In genomic region chr10:103265712-103266329, GRCh38 we compare ENCODE assay signal across 10 cellular contexts. TPM values are rescaled to one million over a fixed set of nuclear protein-coding genes. Genes with fewer than 3 reads are reported as not detected.
DNase-seq lines count a peak whose midpoint lies in the region; ATAC-seq and TF ChIP-seq lines count a peak whose summit lies in the region.
"Had no signal": no experiment of that assay in that cellular context is flagged by ENCODE, and none has a peak within 500 bp of the region (broad histone marks: within the 10 kb centered on the region; RNA-seq: fewer than 3 reads in every experiment).

No MANE protein-coding gene starts in this region.

- H3K4me1 ChIP-seq in foreskin keratinocyte, result no peaks in the 10 kb centered on the region
- H3K4me1 ChIP-seq: BLaER1 had no signal

- H3K27me3 ChIP-seq in foreskin keratinocyte, result peaks cover 48% of the 10 kb centered on the region
- H3K27me3 ChIP-seq: BLaER1 had no signal

- ATAC-seq in foreskin keratinocyte (peak; percentile 36), HG03571 (IDR thresholded peaks at IDR 0.05; ENCODE audit: unreplicated experiment) (no peak), GM19467 (IDR thresholded peaks at IDR 0.05; ENCODE audit: unreplicated experiment) (no peak)

- H3K27ac ChIP-seq in VCaP, result peak overlapping the region; percentile 36; the same call in 1 of the 2 replicates
- H3K27ac ChIP-seq in foreskin keratinocyte, result no peak overlapping the region
- H3K27ac ChIP-seq in coronary artery, result no peak overlapping the region
- H3K27ac ChIP-seq: BLaER1, SK-N-MC had no signal

- DNase-seq in activated T-cell treated with anti-CD3 and anti-CD28 coated beads for 4 hours (peak; percentile 7), foreskin keratinocyte (peak in 1 of 2 donors; percentile 48), coronary artery (ENCODE audit: low spot score) (no peak)
- no peak for DNase-seq in activated T-cell treated with anti-CD3 and anti-CD28 coated beads, Interleukin-2, amount 50 U/mL, for 1 hour
- peak; percentile 18 for DNase-seq in stimulated activated CD4-positive, alpha-beta T cell treated with anti-CD3 and anti-CD28 coated beads, Interleukin-12 subunit alpha, Interleukin-12 subunit beta, amount 100 ng/mL, for 4 hours

- TF ChIP-seq CTCF in VCaP (conservative IDR thresholded peaks at IDR 0.05) (no peak), foreskin keratinocyte (conservative IDR thresholded peaks at IDR 0.05) (no peak), coronary artery (IDR thresholded peaks at IDR 0.05) (no peak)

- no peak overlapping the region for H3K4me3 ChIP-seq in coronary artery
- H3K4me3 ChIP-seq: BLaER1, SK-N-MC had no signal

RNA-seq across cellular contexts. Expression of gene INA, which starts 11.1 kb away (rescaled TPM):
- total RNA-seq in foreskin keratinocyte, result 0.85 and 1.5 TPM in 2 replicates
- polyA plus RNA-seq in foreskin keratinocyte, result 0.70 and 1.0 TPM in 2 replicates

RNA-seq across cellular contexts. Expression of gene RPEL1, which starts 20.1 kb away (rescaled TPM):
- total RNA-seq in foreskin keratinocyte, result not detected in 2 replicates
- not detected in 2 replicates for polyA plus RNA-seq in foreskin keratinocyte

Comparison
In these comparisons a context has a peak if more than half of its experiments do, and no peak if none do; other contexts are left out.
1. DNase-seq: peak in activated T-cell treated with anti-CD3 and anti-CD28 coated beads for 4 hours (single experiment) and stimulated activated CD4-positive, alpha-beta T cell treated with anti-CD3 and anti-CD28 coated beads, Interleukin-12 subunit alpha, Interleukin-12 subunit beta, amount 100 ng/mL, for 4 hours (single experiment); none in activated T-cell treated with anti-CD3 and anti-CD28 coated beads, Interleukin-2, amount 50 U/mL, for 1 hour (single experiment) and coronary artery (single experiment).